8 cellular contexts compared by ENCODE assay signal in genomic region chr1:155934097-155934932, GRCh38. TPM values are rescaled to one million over a fixed set of nuclear protein-coding genes. Genes with fewer than 3 reads are reported as not detected.
DNase-seq lines count a peak whose midpoint lies in the region; ATAC-seq and TF ChIP-seq lines count a peak whose summit lies in the region.

KHDC4 (minus strand) TSS chr1:155934413; CDS start chr1:155934373, 40 bp downstream.

- DNase-seq in ELF-1 (ENCODE audit: low read depth, low spot score), result peak; percentile 98
- peak; percentile 82 for DNase-seq in GOT3 (lab: John Stamatoyannopoulos, UW)
- peak; percentile 99 for DNase-seq in LNCaP clone FGC (ENCODE audit: low read depth)
- peak; percentile 94 for DNase-seq in RWPE1 (ENCODE audit: low spot score)
- DNase-seq in fibroblast of pulmonary artery (ENCODE audit: low read depth), result peak; percentile 99
- DNase-seq in natural killer cell treated with Interleukin-12 subunit alpha and Interleukin-12 subunit beta and Interleukin-15 and Interleukin-18, amount 100 ng/mL, for 72 hours (ENCODE audit: low spot score), result peak; percentile 98
- peak; percentile 93 to 96 for DNase-seq in stimulated activated naive CD8-positive, alpha-beta T cell treated with anti-CD3 and anti-CD28 coated beads, Interleukin-15, amount 100 ng/mL, for 72 hours

- H3K36me3 Mint-ChIP-seq in activated T-helper 17 cell treated with anti-CD3 and anti-CD28 coated beads, Interleukin-2, amount 50 U/mL, for 72 hours (ENCODE audit: low read depth), result no peaks in the 10 kb centered on the region
- peaks cover 9% of the 10 kb centered on the region for H3K36me3 Mint-ChIP-seq in natural killer cell treated with Interleukin-12 subunit alpha and Interleukin-12 subunit beta and Interleukin-15 and Interleukin-18, amount 100 ng/mL, for 72 hours

- TF ChIP-seq CTCF in LNCaP clone FGC (IDR thresholded peaks at IDR 0.05; ENCODE audit: control insufficient read depth, extremely low read depth, insufficient read depth) (no peak), RWPE1 (conservative IDR thresholded peaks at IDR 0.05; ENCODE audit: low read depth) (no peak), fibroblast of pulmonary artery (IDR thresholded peaks at IDR 0.05; ENCODE audit: low read length, missing control alignments) (no peak)

- POLR2A ChIA-PET in RWPE1 (lab: Yijun Ruan, JAX; ENCODE audit: low non-redundant PET), result interaction anchor here (0.6 to 1.1 kb wide), 3 partner anchors 9 to 231 kb away, joined by 3 to 8 read pairs (median 3); no protein-coding TSS in a partner anchor

- H3K4me3 ChIP-seq in LNCaP clone FGC (ENCODE audit: low read depth, low read length), result peak within 1 kb of the TSS; percentile 90
- H3K4me3 ChIP-seq in fibroblast of pulmonary artery (replicated peaks; ENCODE audit: low read depth, low read length), result peak within 1 kb of the TSS; percentile 98

- CTCF ChIA-PET in RWPE1 (lab: Yijun Ruan, JAX), result interaction anchor here (0.5 to 1.9 kb wide), 3 partner anchors 55 to 180 kb away, joined by 4 to 6 read pairs (median 4); partner anchors contain the start of gene LMNA

- peak within 1 kb of the TSS; percentile 86 for H3K27ac ChIP-seq in RWPE1

- H3K4me1 Mint-ChIP-seq in activated T-helper 17 cell treated with anti-CD3 and anti-CD28 coated beads, Interleukin-2, amount 50 U/mL, for 72 hours, result peaks cover 10% of the 10 kb centered on the region
- peaks cover 20 to 22% of the 10 kb centered on the region in 2 donors for H3K4me1 Mint-ChIP-seq in natural killer cell treated with Interleukin-12 subunit alpha and Interleukin-12 subunit beta and Interleukin-15 and Interleukin-18, amount 100 ng/mL, for 72 hours (ENCODE audit: low read depth in 2 of 2)
- peaks cover 51% of the 10 kb centered on the region for H3K4me1 Mint-ChIP-seq in stimulated activated naive CD8-positive, alpha-beta T cell treated with anti-CD3 and anti-CD28 coated beads, Interleukin-15, amount 100 ng/mL, for 72 hours

- H3K4me3 Mint-ChIP-seq in activated T-helper 17 cell treated with anti-CD3 and anti-CD28 coated beads, Interleukin-2, amount 50 U/mL, for 72 hours, result no peak within 1 kb of the TSS
- no peak within 1 kb of the TSS for H3K4me3 Mint-ChIP-seq in natural killer cell treated with Interleukin-12 subunit alpha and Interleukin-12 subunit beta and Interleukin-15 and Interleukin-18, amount 100 ng/mL, for 72 hours
- H3K4me3 Mint-ChIP-seq in stimulated activated naive CD8-positive, alpha-beta T cell treated with anti-CD3 and anti-CD28 coated beads, Interleukin-15, amount 100 ng/mL, for 72 hours, result no peak within 1 kb of the TSS

- ATAC-seq in activated T-helper 17 cell treated with anti-CD3 and anti-CD28 coated beads, Interleukin-2, amount 50 U/mL, for 72 hours (replicated peaks), result peak; percentile 96
- peak; percentile 99 for ATAC-seq in natural killer cell treated with Interleukin-12 subunit alpha and Interleukin-12 subunit beta and Interleukin-15 and Interleukin-18, amount 100 ng/mL, for 72 hours
- peak; percentile 97 for ATAC-seq in stimulated activated naive CD8-positive, alpha-beta T cell treated with anti-CD3 and anti-CD28 coated beads, Interleukin-15, amount 100 ng/mL, for 72 hours

- H3K9me3 Mint-ChIP-seq in activated T-helper 17 cell treated with anti-CD3 and anti-CD28 coated beads, Interleukin-2, amount 50 U/mL, for 72 hours, result no peaks in the 10 kb centered on the region
- no peaks in the 10 kb centered on the region for H3K9me3 Mint-ChIP-seq in natural killer cell treated with Interleukin-12 subunit alpha and Interleukin-12 subunit beta and Interleukin-15 and Interleukin-18, amount 100 ng/mL, for 72 hours
- no peaks in the 10 kb centered on the region for H3K9me3 Mint-ChIP-seq in stimulated activated naive CD8-positive, alpha-beta T cell treated with anti-CD3 and anti-CD28 coated beads, Interleukin-15, amount 100 ng/mL, for 72 hours

- no peaks in the 10 kb centered on the region for H3K27me3 Mint-ChIP-seq in activated T-helper 17 cell treated with anti-CD3 and anti-CD28 coated beads, Interleukin-2, amount 50 U/mL, for 72 hours
- H3K27me3 Mint-ChIP-seq in natural killer cell treated with Interleukin-12 subunit alpha and Interleukin-12 subunit beta and Interleukin-15 and Interleukin-18, amount 100 ng/mL, for 72 hours, result no peaks in the 10 kb centered on the region
- H3K27me3 Mint-ChIP-seq in stimulated activated naive CD8-positive, alpha-beta T cell treated with anti-CD3 and anti-CD28 coated beads, Interleukin-15, amount 100 ng/mL, for 72 hours, result no peaks in the 10 kb centered on the region

- no peak within 1 kb of the TSS for H3K27ac Mint-ChIP-seq in activated T-helper 17 cell treated with anti-CD3 and anti-CD28 coated beads, Interleukin-2, amount 50 U/mL, for 72 hours
- H3K27ac Mint-ChIP-seq in natural killer cell treated with Interleukin-12 subunit alpha and Interleukin-12 subunit beta and Interleukin-15 and Interleukin-18, amount 100 ng/mL, for 72 hours, result peak within 1 kb of the TSS in 1 of 2 donors; percentile 74
- H3K27ac Mint-ChIP-seq in stimulated activated naive CD8-positive, alpha-beta T cell treated with anti-CD3 and anti-CD28 coated beads, Interleukin-15, amount 100 ng/mL, for 72 hours, result peak within 1 kb of the TSS in 1 of 2 donors; percentile 71

RNA-seq across cellular contexts. Expression of gene KHDC4, which starts in this region (rescaled TPM):
- total RNA-seq in activated T-helper 17 cell treated with anti-CD3 and anti-CD28 coated beads, Interleukin-2, amount 50 U/mL, for 72 hours, result 100 to 1,000 TPM in 1 of 2 donors, 10 to 100 TPM in 1; 67.5 to 109 TPM
- 10 to 100 TPM; 47.6 to 96.0 TPM for total RNA-seq in natural killer cell treated with Interleukin-12 subunit alpha and Interleukin-12 subunit beta and Interleukin-15 and Interleukin-18, amount 100 ng/mL, for 72 hours

Comparison
In these comparisons a context has a peak if more than half of its experiments do, and no peak if none do; other contexts are left out.
1. Peak in every context shown above with its lines: DNase-seq, ATAC-seq, H3K4me3 ChIP-seq and H3K27ac ChIP-seq.